In the genomic region with DNA sequence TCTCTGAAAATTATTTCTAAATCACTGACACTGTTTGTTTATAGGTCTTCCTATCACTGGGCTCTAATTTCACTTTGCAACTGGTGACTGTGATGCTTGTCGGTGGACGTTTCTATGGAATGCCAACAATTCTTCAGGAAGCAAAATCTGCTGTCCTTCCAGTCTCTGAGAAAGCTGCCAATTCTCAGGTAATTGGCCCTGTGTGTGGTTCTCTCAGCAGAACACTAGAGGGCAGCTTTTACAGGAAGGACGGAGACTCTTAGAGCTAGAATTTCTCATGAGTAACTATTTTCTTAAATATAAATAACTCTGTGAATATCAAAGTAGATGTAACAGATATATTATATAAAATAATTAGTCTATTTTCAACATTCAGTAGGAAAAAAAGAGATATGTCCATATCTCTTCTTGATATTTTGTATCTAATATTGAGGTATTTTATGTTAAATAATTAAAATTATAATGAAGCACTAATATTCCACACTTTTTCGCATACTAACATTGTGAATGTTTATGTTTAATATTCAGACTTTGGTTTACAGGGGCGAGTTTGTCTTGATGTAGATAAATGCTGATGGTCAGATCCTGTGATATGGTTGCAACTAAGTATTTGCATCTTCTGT, we compare ENCODE assay signal across 8 cellular contexts.
DNase-seq lines count a peak whose midpoint lies in the region; ATAC-seq and TF ChIP-seq lines count a peak whose summit lies in the region.

No MANE protein-coding gene starts in this region.

- H2BK20ac ChIP-seq in IMR-90 (ENCODE audit: low read depth, low read length) = no peak overlapping the region

- no peaks in the 10 kb centered on the region for H3K9me3 ChIP-seq in IMR-90 (ENCODE audit: control insufficient read depth, insufficient read depth, low read length)

- dilution Hi-C loops in IMR-90 (cut with HindIII; ENCODE audit: low sequenced_read_pairs, unreplicated experiment) = no loop called here

- DNase-seq in stimulated activated CD4-positive, alpha-beta T cell treated with anti-CD3 and anti-CD28 coated beads, Interleukin-15, amount 100 ng/mL, for 24 hours = peak; percentile 4
- no peak for DNase-seq in stimulated activated CD4-positive, alpha-beta T cell treated with anti-CD3 and anti-CD28 coated beads, Interleukin-12 subunit alpha, Interleukin-12 subunit beta, amount 100 ng/mL, for 4 hours
- DNase-seq in IMR-90 (peak; percentile 32), SW 1271 (lab: John Stamatoyannopoulos, UW) (peak; percentile 24 to 74), glomerular visceral epithelial cell (ENCODE audit: extremely low spot score) (peak; percentile 47), superior temporal gyrus (ENCODE audit: extremely low spot score) (peak; percentile 50), middle frontal gyrus (ENCODE audit: extremely low spot score, low spot score) (no peak)

- peak; percentile 30; the same call in 1 of the 2 replicates for TF ChIP-seq RAD21 in IMR-90 (IDR thresholded peaks at IDR 0.05; ENCODE audit: low read length)

- H3K9ac ChIP-seq in IMR-90 (ENCODE audit: low read depth, low read length) = no peak overlapping the region

- no peak overlapping the region for H3K4me3 ChIP-seq in IMR-90 (ENCODE audit: insufficient read depth, low read depth, low read length)

- H2AFZ ChIP-seq in IMR-90 (replicated peaks; ENCODE audit: low read length, poor library complexity) = no peak overlapping the region

- no peak overlapping the region for H3K27ac ChIP-seq in IMR-90 (ENCODE audit: insufficient read depth, low read length)

- no peaks in the 10 kb centered on the region for H3K79me1 ChIP-seq in IMR-90 (ENCODE audit: low read depth in 1 of 2, low read length in 2 of 2)

- no peaks in the 10 kb centered on the region for H4K20me1 ChIP-seq in IMR-90 (ENCODE audit: insufficient read depth, low read length)

- no peak overlapping the region for H4K5ac ChIP-seq in IMR-90 (ENCODE audit: low read depth, low read length)

- no peak for TF ChIP-seq POLR2A in IMR-90 (IDR thresholded peaks at IDR 0.05; ENCODE audit: low read depth, low read length)

- H3K56ac ChIP-seq in IMR-90 (ENCODE audit: extremely low read depth, insufficient read depth, low read length) = no peak overlapping the region

- in situ Hi-C loops in IMR-90 (cut with MboI; ENCODE audit: low sequenced_read_pairs) = no loop called here

- no peaks in the 10 kb centered on the region; the same call in 1 of the 2 replicates for H3K27me3 ChIP-seq in IMR-90 (ENCODE audit: control insufficient read depth, insufficient read depth, low read length)

- intact Hi-C loops in IMR-90 (cut with micrococcal nuclease) = loop anchor here (2.0 kb wide), 1 partner anchor 616 kb away; no protein-coding TSS in a partner anchor

- no peak overlapping the region for H3K4ac ChIP-seq in IMR-90 (ENCODE audit: low read depth, low read length)

- WGBS in IMR-90 (ENCODE audit: extremely low coverage in 2 of 2, insufficient read length in 1 of 2), 2 experiments = no CpG with 5 or more reads among the region's 5 CpGs

- no peak overlapping the region for H3K23ac ChIP-seq in IMR-90 (ENCODE audit: low read depth, low read length)

- POLR2A ChIA-PET in IMR-90 (lab: Charles Lee; ENCODE audit: unreplicated experiment) = no interaction called here

- H3K9me1 ChIP-seq in IMR-90 (ENCODE audit: insufficient read depth, low read length) = no peaks in the 10 kb centered on the region

- BruUV-seq in IMR-90 (replicated peaks; lab: Mats Ljungman, UMichigan) = no TSS peak

- H3K14ac ChIP-seq in IMR-90 (replicated peaks; ENCODE audit: low read depth, low read length) = no peak overlapping the region

- no peak overlapping the region for H4K91ac ChIP-seq in IMR-90 (ENCODE audit: insufficient read depth, low read depth, low read length)

- H2BK120ac ChIP-seq in IMR-90 (ENCODE audit: low read depth, low read length) = no peak overlapping the region

- H3K36me3 ChIP-seq in IMR-90 (ENCODE audit: control insufficient read depth, insufficient read depth, low read length) = no peaks in the 10 kb centered on the region

- CTCF ChIA-PET in IMR-90 (lab: Yijun Ruan, JAX) = interaction anchor here (0.6 to 1.7 kb wide), 5 partner anchors 9 to 617 kb away, joined by 3 to 9 read pairs (median 5); no protein-coding TSS in a partner anchor

- TF ChIP-seq CTCF in IMR-90 (conservative IDR thresholded peaks at IDR 0.05; ENCODE audit: low read depth, low read length) = peak; percentile 61

- ATAC-seq in GM21529 (IDR thresholded peaks at IDR 0.05; ENCODE audit: unreplicated experiment) = peak; percentile 85
- peak; percentile 68 for ATAC-seq in IMR-90 (ENCODE audit: low read depth)

- no peak overlapping the region for H2BK5ac ChIP-seq in IMR-90 (ENCODE audit: low read depth, low read length, poor library complexity, severe bottlenecking)

- no peak overlapping the region for H2AK9ac ChIP-seq in IMR-90 (replicated peaks; ENCODE audit: low read depth, low read length, poor library complexity)

- H4K8ac ChIP-seq in IMR-90 (ENCODE audit: low read depth in 2 of 2, low read length in 2 of 2) = no peak overlapping the region

- H2AK5ac ChIP-seq in IMR-90 (ENCODE audit: low read depth, low read length) = no peak overlapping the region

- H3K4me1 ChIP-seq in IMR-90 (ENCODE audit: control insufficient read depth, insufficient read depth, low read length) = no peaks in the 10 kb centered on the region

- no peak overlapping the region for H2BK15ac ChIP-seq in IMR-90 (ENCODE audit: low read depth, low read length)

- H3K18ac ChIP-seq in IMR-90 (ENCODE audit: low read depth, low read length) = no peak overlapping the region

- H3K4me2 ChIP-seq in IMR-90 (ENCODE audit: low read depth, low read length) = no peak overlapping the region

TF ChIP-seq in IMR-90, 13 proteins besides CTCF, POLR2A, EP300 and RAD21:
- no peak for TF ChIP-seq MAFK (IDR thresholded peaks at IDR 0.05; ENCODE audit: low read depth, low read length)
- TF ChIP-seq RCOR1 (IDR thresholded peaks at IDR 0.05; ENCODE audit: insufficient replicate concordance, low read length) = no peak
- TF ChIP-seq SMC3 (IDR thresholded peaks at IDR 0.05; ENCODE audit: low read depth, low read length) = peak; percentile 21; the same call in 1 of the 2 replicates

Comparison
In these comparisons a context has a peak if more than half of its experiments do, and no peak if none do; other contexts are left out.
1. DNase-seq: peak in stimulated activated CD4-positive, alpha-beta T cell treated with anti-CD3 and anti-CD28 coated beads, Interleukin-15, amount 100 ng/mL, for 24 hours (single experiment), IMR-90 (single experiment), SW 1271 (2 of 2), glomerular visceral epithelial cell (single experiment) and superior temporal gyrus (single experiment); none in stimulated activated CD4-positive, alpha-beta T cell treated with anti-CD3 and anti-CD28 coated beads, Interleukin-12 subunit alpha, Interleukin-12 subunit beta, amount 100 ng/mL, for 4 hours (single experiment) and middle frontal gyrus (single experiment).